Comparison of ENCODE assay signal across 8 cellular contexts in the genomic region with DNA sequence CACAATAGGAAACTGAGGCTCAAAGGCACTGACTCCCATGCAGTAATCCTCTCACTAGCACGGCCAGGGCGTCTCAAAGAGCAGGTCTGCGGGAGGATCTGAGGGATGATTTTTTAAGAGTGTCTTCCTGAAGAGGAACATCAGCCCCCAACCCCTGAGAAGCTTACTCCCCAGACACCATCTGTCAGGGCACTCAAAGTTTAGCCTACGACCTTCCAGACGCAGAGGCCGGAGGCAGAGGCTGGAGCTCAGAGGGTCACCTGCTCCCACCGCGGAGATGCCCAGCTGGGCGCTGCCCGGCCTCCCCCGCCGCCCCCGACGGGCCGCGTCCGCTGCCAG. TPM values are rescaled to one million over a fixed set of nuclear protein-coding genes. Genes with fewer than 3 reads are reported as not detected.
DNase-seq lines count a peak whose midpoint lies in the region; ATAC-seq and TF ChIP-seq lines count a peak whose summit lies in the region.

No MANE protein-coding gene starts in this region.

- intact Hi-C loops in PC-3 (cut with micrococcal nuclease): no loop called here
- intact Hi-C loops in esophagus squamous epithelium (cut with DNase I): no loop called here

- peak overlapping the region; percentile 45; the same call in 1 of the 2 replicates for H3K9ac ChIP-seq in ES-I3 (ENCODE audit: low read depth, low read length)
- H3K9ac ChIP-seq in PC-3 (ENCODE audit: low read length): peak overlapping the region; percentile 57; the same call in 1 of the 2 replicates
- H3K9ac ChIP-seq in trophoblast cell (ENCODE audit: low read length): peak overlapping the region; percentile 31

- WGBS in esophagus squamous epithelium, 2 donors: 30 to 36% methylated on average over 3 to 6 of the region's 17 CpGs
- WGBS in trophoblast cell (ENCODE audit: extremely low coverage, insufficient coverage, insufficient read length): no CpG with 5 or more reads among the region's 17 CpGs

- POLR2A ChIA-PET in PC-3 (lab: Charles Lee; ENCODE audit: unreplicated experiment) (no interaction called here), GM10248 (lab: Yijun Ruan, JAX) (no interaction called here)

- ATAC-seq in PC-3 (no peak), HG02623 (IDR thresholded peaks at IDR 0.05; ENCODE audit: unreplicated experiment) (no peak)

- no peaks in the 10 kb centered on the region for H3F3A ChIP-seq in PC-3 (ENCODE audit: low read length, unreplicated experiment)

- peaks cover 36% of the 10 kb centered on the region for H3K79me2 ChIP-seq in PC-3 (ENCODE audit: low read length)
- H3K79me2 ChIP-seq in trophoblast cell (ENCODE audit: control insufficient read depth, insufficient read depth, low read length, poor library complexity): peaks cover 8% of the 10 kb centered on the region

- CTCF ChIA-PET in PC-3 (lab: Charles Lee) (interaction anchor here (0.6 kb wide), 1 partner anchor 283 kb away, joined by 5 read pairs; no protein-coding TSS in a partner anchor), GM10248 (lab: Yijun Ruan, JAX) (interaction anchor here (0.9 to 3.3 kb wide), 7 partner anchors 15 to 283 kb away, joined by 3 to 17 read pairs (median 4); a partner anchor contains a TSS)

- no peak overlapping the region for H3K14ac ChIP-seq in trophoblast cell (ENCODE audit: low read length)

- H3K27ac ChIP-seq in PC-3 (ENCODE audit: low read length) (no peak overlapping the region), esophagus squamous epithelium (peak overlapping the region in 2 of 4 donors; percentile 64 to 70), trophoblast cell (ENCODE audit: low read depth, low read length) (no peak overlapping the region)

- peak overlapping the region; percentile 76 for H3K4me3 ChIP-seq in PC-3 (ENCODE audit: low read length)
- H3K4me3 ChIP-seq in esophagus squamous epithelium: peak overlapping the region; percentile 60 to 81 (median 75)
- H3K4me3 ChIP-seq in trophoblast cell (ENCODE audit: low read depth, low read length): peak overlapping the region; percentile 79

- H2AK5ac ChIP-seq in trophoblast cell (ENCODE audit: low read length): no peak overlapping the region

- H4K12ac ChIP-seq in trophoblast cell (ENCODE audit: low read depth, low read length): no peak overlapping the region

- no peak overlapping the region for H3K18ac ChIP-seq in trophoblast cell (ENCODE audit: low read length)

- H2BK120ac ChIP-seq in trophoblast cell (ENCODE audit: insufficient read depth, low read length, poor library complexity): no peak overlapping the region

- no peaks in the 10 kb centered on the region for H3K27me3 ChIP-seq in PC-3 (ENCODE audit: low read length)
- H3K27me3 ChIP-seq in esophagus squamous epithelium: no peaks in the 10 kb centered on the region
- H3K27me3 ChIP-seq in trophoblast cell (ENCODE audit: insufficient read depth, low read length): peaks cover 3% of the 10 kb centered on the region

- H3K4ac ChIP-seq in trophoblast cell (ENCODE audit: low read depth, low read length): no peak overlapping the region

- H3K4me2 ChIP-seq in PC-3 (ENCODE audit: low read length) (peak overlapping the region; percentile 75), trophoblast cell (ENCODE audit: low read length) (peak overlapping the region; percentile 82)

- no peak for TF ChIP-seq POLR2A in esophagus squamous epithelium (IDR thresholded peaks at IDR 0.05)

- H3K9me3 ChIP-seq in ES-I3 (ENCODE audit: control insufficient read depth, insufficient read depth, low read length) (no peaks in the 10 kb centered on the region), PC-3 (ENCODE audit: low read length) (no peaks in the 10 kb centered on the region), esophagus squamous epithelium (no peaks in the 10 kb centered on the region), trophoblast cell (ENCODE audit: insufficient read depth, low read depth, low read length) (no peaks in the 10 kb centered on the region)

- H3K36me3 ChIP-seq in ES-I3 (ENCODE audit: insufficient read depth, low read length) (no peaks in the 10 kb centered on the region), PC-3 (ENCODE audit: low read depth, low read length) (peaks cover 3% of the 10 kb centered on the region; the same call in 1 of the 2 replicates), esophagus squamous epithelium (peaks cover 5 to 24% (median 8%) of the 10 kb centered on the region in 3 donors), trophoblast cell (ENCODE audit: control insufficient read depth in 1 of 2, insufficient read depth in 2 of 2, low read length in 2 of 2) (peaks cover 18 to 20% of the 10 kb centered on the region in 2 experiments)

- H3K79me1 ChIP-seq in trophoblast cell (ENCODE audit: low read length): peaks cover 10% of the 10 kb centered on the region

- H4K91ac ChIP-seq in trophoblast cell (ENCODE audit: low read depth, low read length): no peak overlapping the region

- no peaks in the 10 kb centered on the region for H3K4me1 ChIP-seq in ES-I3 (ENCODE audit: insufficient read depth, low read length)
- peaks cover 15% of the 10 kb centered on the region; the same call in 1 of the 2 replicates for H3K4me1 ChIP-seq in PC-3 (ENCODE audit: insufficient read depth, low read length)
- H3K4me1 ChIP-seq in esophagus squamous epithelium: peaks cover 6 to 39% (median 8%) of the 10 kb centered on the region in 3 donors
- H3K4me1 ChIP-seq in trophoblast cell (ENCODE audit: control insufficient read depth in 1 of 2, insufficient read depth in 2 of 2, low read length in 2 of 2): peaks cover 0 to 6% of the 10 kb centered on the region in 2 experiments

- H4K20me1 ChIP-seq in PC-3 (ENCODE audit: low read length): no peaks in the 10 kb centered on the region

- H2AFZ ChIP-seq in PC-3 (ENCODE audit: low read length): peak overlapping the region; percentile 55; the same call in 1 of the 2 replicates
- H2AFZ ChIP-seq in trophoblast cell (ENCODE audit: insufficient read depth, low read length, poor library complexity): no peak overlapping the region

- no peaks in the 10 kb centered on the region for H3K9me2 ChIP-seq in PC-3 (replicated peaks; ENCODE audit: low read length)

- TF ChIP-seq CTCF in PC-3 (conservative IDR thresholded peaks at IDR 0.05; ENCODE audit: low read depth, low read length) (no peak), esophagus squamous epithelium (IDR thresholded peaks at IDR 0.05) (no peak), GM10248 (IDR thresholded peaks at IDR 0.05; ENCODE audit: control extremely low read depth, extremely low read depth, low read depth, missing control alignments) (no peak)

- peak overlapping the region; percentile 64 for H4K8ac ChIP-seq in trophoblast cell (ENCODE audit: low read depth, low read length)

- H2BK12ac ChIP-seq in trophoblast cell (ENCODE audit: low read length): no peak overlapping the region

- DNase-seq in PC-3 (no peak), esophagus squamous epithelium (lab: John Stamatoyannopoulos, UW) (no peak), trophoblast cell (no peak), SK-N-DZ (ENCODE audit: low spot score) (no peak), GM10248 (ENCODE audit: extremely low spot score) (no peak), AG20443 (ENCODE audit: low spot score) (no peak)

- no TSS peak for BruUV-seq in PC-3 (replicated peaks; lab: Mats Ljungman, UMichigan)

- no peak overlapping the region for H2BK5ac ChIP-seq in trophoblast cell (ENCODE audit: low read depth, low read length, poor library complexity)

- no peak overlapping the region for H3K23ac ChIP-seq in trophoblast cell (ENCODE audit: low read length)

RNA-seq across cellular contexts. Expression of a gene that starts 1.7 kb away (rescaled TPM):
- total RNA-seq in PC-3 (2014; rRNA removed) (9.9 and 10.3 TPM in 2 replicates), esophagus squamous epithelium (1 to 10 TPM; 4.6 to 9.7 (median 7.8) TPM)
- 10.7 TPM in 2 replicates for polyA plus RNA-seq in trophoblast cell (2013)
- 8.8 and 10.8 TPM in 2 replicates for polyA plus RNA-seq in SK-N-DZ (2014; cell fraction: cytosol; rRNA removed)
- 4.9 and 5.1 TPM in 2 replicates for polyA plus RNA-seq in SK-N-DZ (2014; cell fraction: nucleus; rRNA removed)

RNA-seq across cellular contexts. Expression of a gene that starts 38.4 kb away (rescaled TPM):
- total RNA-seq in PC-3 (2014; rRNA removed) (19.6 and 27.4 TPM in 2 replicates), esophagus squamous epithelium (10 to 100 TPM in 3 of 4 donors, 1 to 10 TPM in 1; 9.8 to 16.2 (median 12.5) TPM)
- polyA plus RNA-seq in trophoblast cell (2013): 12.1 and 12.8 TPM in 2 replicates
- 12.2 and 14.6 TPM in 2 replicates for polyA plus RNA-seq in SK-N-DZ (2014; cell fraction: cytosol; rRNA removed)
- 11.0 and 18.3 TPM in 2 replicates for polyA plus RNA-seq in SK-N-DZ (2014; cell fraction: nucleus; rRNA removed)
